11 cellular contexts compared by ENCODE assay signal in the genomic region with DNA sequence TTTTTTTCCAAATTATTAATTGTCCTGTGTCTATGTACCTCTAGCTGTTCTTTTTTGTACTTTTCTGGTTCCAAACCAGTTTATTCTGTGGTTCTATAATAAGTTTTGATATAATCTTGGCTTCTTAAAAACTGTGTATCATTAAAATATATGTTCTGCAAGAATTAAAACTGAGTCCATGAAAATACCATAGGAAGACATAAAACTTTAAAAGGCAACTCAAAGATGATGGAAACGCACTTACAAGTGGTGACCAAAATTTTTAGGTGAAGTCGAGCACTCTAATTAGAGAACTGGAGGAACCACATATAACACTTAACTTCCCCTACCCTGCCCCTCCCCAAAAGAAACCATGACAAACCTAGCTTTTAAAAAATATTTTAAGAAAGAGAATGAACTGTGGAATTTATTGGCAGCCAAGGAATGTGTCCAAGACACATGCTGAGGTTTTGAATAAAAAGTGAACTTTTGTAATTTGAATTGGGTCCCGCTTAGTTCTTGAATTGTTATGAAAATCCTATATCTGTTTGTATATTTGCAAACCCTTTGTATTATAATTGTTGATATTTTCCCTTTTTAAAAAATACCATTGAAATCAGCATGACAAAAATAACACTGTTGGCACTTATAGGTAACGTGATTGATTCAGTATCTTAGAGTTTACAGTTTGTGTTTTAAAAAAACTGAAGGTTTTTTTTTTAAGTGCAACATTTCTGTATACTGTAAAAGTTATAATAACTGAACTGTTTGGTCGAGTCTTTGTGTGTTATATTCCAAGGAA. TPM values are rescaled to one million over a fixed set of nuclear protein-coding genes. Genes with fewer than 3 reads are reported as not detected.
A peak's percentile ranks its signal among the peaks of the same experiment; 100 is the strongest.
DNase-seq lines count a peak whose midpoint lies in the region; ATAC-seq, FAIRE-seq and TF ChIP-seq lines count a peak whose summit lies in the region.
"Had no signal": no experiment of that assay in that cellular context is flagged by ENCODE, and none has a peak within 500 bp of the region (broad histone marks: within the 10 kb centered on the region; RNA-seq: fewer than 3 reads in every experiment).

No MANE protein-coding gene starts in this region.

- TF ChIP-seq POLR2A in GM12892 (IDR thresholded peaks at IDR 0.05; ENCODE audit: low read depth, low read length): no peak

- H3K36me3 ChIP-seq in RWPE2 (ENCODE audit: low read depth): peaks cover 71% of the 10 kb centered on the region

- TF ChIP-seq CTCF in RWPE2 (IDR thresholded peaks at IDR 0.05; ENCODE audit: poor library complexity, severe bottlenecking) (no peak), fibroblast of villous mesenchyme (IDR thresholded peaks at IDR 0.05; ENCODE audit: insufficient read depth, low read depth, low read length) (no peak)

- H3K27ac ChIP-seq in RWPE2 (ENCODE audit: poor library complexity, severe bottlenecking): peak overlapping the region; percentile 88

- DNase-seq in DMS114 treated with DMSO at 0.1 percent for 48 hours (lab: John Stamatoyannopoulos, UW; ENCODE audit: unreplicated experiment) (peak; percentile 89), RWPE2 (ENCODE audit: low spot score) (no peak), fibroblast of villous mesenchyme (ENCODE audit: low read depth) (no peak), skeletal muscle cell (ENCODE audit: low read depth) (no peak), GF-D8 (lab: John Stamatoyannopoulos, UW) (no peak), GM12892 (ENCODE audit: insufficient read length) (no peak)
- no peak for DNase-seq in effector CD4-positive, alpha-beta T cell
- DNase-seq: effector memory CD4-positive, alpha-beta T cell; naive thymus-derived CD8-positive, alpha-beta T cell; NCI-H1436 had no signal

- no peaks in the 10 kb centered on the region for H3K27me3 ChIP-seq in RWPE2 (ENCODE audit: insufficient read depth, poor library complexity, severe bottlenecking)

- ATAC-seq in RWPE2 (ENCODE audit: low read depth) (no peak), HG02885 (IDR thresholded peaks at IDR 0.05; ENCODE audit: poor library complexity, unreplicated experiment) (no peak)
- ATAC-seq: naive thymus-derived CD8-positive, alpha-beta T cell had no signal

- peak overlapping the region; percentile 86 for H3K4me3 ChIP-seq in RWPE2 (ENCODE audit: severe bottlenecking)
- H3K4me3 ChIP-seq in fibroblast of villous mesenchyme (ENCODE audit: low read depth, low read length): peak overlapping the region; percentile 90
- H3K4me3 ChIP-seq in skeletal muscle cell (ENCODE audit: low read depth, low read length): peak overlapping the region; percentile 93

- H3K4me1 ChIP-seq in RWPE2 (ENCODE audit: insufficient read depth, poor library complexity, severe bottlenecking): peaks cover 18% of the 10 kb centered on the region

- FAIRE-seq in GM12892 (lab: Jason Lieb, UNC): no peak

- H3K9me3 ChIP-seq in RWPE2 (ENCODE audit: severe bottlenecking): no peaks in the 10 kb centered on the region

RNA-seq across cellular contexts. Expression of a gene that starts 7.7 kb away (rescaled TPM):
- total RNA-seq in fibroblast of villous mesenchyme: 73.1 and 96.3 TPM in 2 replicates
- polyA plus RNA-seq in GM12892 (2012; ENCODE audit: missing spikeins): 0.70 TPM
- total RNA-seq: naive thymus-derived CD8-positive, alpha-beta T cell had no signal
- polyA plus RNA-seq: naive thymus-derived CD8-positive, alpha-beta T cell had no signal
